ENCODE assay signal across 14 cellular contexts in the genomic region with DNA sequence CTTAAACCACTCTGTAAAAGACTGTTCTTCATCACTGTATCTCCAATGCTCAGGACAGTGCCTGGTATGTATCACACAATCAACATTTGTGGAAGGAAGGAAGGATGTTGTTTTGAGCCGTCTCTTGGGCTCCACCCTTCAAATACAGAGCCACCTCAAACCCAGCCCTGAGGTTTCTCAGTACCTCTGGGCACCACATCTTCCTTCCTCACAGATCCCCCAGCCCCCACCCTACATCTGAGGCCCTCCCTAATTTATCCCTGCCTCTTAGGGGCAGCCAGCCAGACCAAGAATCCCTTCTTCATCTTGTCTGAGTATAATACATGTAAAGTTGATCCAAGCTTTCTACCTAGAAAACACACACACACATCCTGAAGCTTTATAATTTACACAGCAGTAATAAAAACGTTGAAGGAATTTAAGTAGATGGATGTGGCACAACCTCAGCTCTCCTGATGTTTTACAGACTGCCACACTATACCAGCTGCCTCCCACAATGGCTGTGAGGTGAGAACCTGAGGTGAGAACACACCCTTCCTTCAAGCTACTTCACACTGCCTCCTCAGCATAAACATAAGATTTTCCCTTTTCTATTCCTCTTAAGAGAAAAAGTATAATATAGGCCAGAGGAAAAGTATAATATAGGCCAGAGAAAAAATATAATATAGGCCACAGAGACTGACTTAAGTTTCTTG. TPM values are rescaled to one million over a fixed set of nuclear protein-coding genes. Genes with fewer than 3 reads are reported as not detected.
DNase-seq lines count a peak whose midpoint lies in the region; ATAC-seq and TF ChIP-seq lines count a peak whose summit lies in the region.
"Had no signal": no experiment of that assay in that cellular context is flagged by ENCODE, and none has a peak within 500 bp of the region (broad histone marks: within the 10 kb centered on the region; RNA-seq: fewer than 3 reads in every experiment).

No MANE protein-coding gene starts in this region.

- peak; percentile 76 for ATAC-seq in activated CD4-positive, alpha-beta T cell treated with anti-CD3 and anti-CD28 coated beads for 36 hours
- ATAC-seq in HG02885 (IDR thresholded peaks at IDR 0.05; ENCODE audit: poor library complexity, unreplicated experiment), result peak; percentile 27
- ATAC-seq in gastroesophageal sphincter, result no peak
- ATAC-seq: esophagus mucosa had no signal

- CTCF ChIA-PET in activated CD4-positive, alpha-beta T cell treated with anti-CD3 and anti-CD28 coated beads for 36 hours (lab: Charles Lee), result interaction anchor here (1.2 kb wide), 1 partner anchor 11 kb away, joined by 4 read pairs; no protein-coding TSS in a partner anchor

- no peaks in the 10 kb centered on the region for H3K4me1 ChIP-seq in hepatocyte (ENCODE audit: insufficient read depth)
- peaks cover 0 to 21% (median 0%) of the 10 kb centered on the region in 3 donors for H3K4me1 ChIP-seq in gastroesophageal sphincter

- H3K9me3 Mint-ChIP-seq in activated CD4-positive, alpha-beta T cell treated with anti-CD3 and anti-CD28 coated beads for 36 hours (ENCODE audit: low read depth), result peaks cover 6% of the 10 kb centered on the region
- H3K9me3 Mint-ChIP-seq in activated T-helper 2 cell treated with anti-CD3 and anti-CD28 coated beads, Interferon-gamma antibody, Interleukin-2, Interleukin-4, amounts not matched to agents 10 μg/mL and 5 μg/mL and 100 μg/mL, durations not matched to agents 14 hours and 24 hours and 36 hours, result peaks cover 8% of the 10 kb centered on the region
- peaks cover 2% of the 10 kb centered on the region for H3K9me3 Mint-ChIP-seq in neural crest cell

- WGBS in hepatocyte (ENCODE audit: low lambda C conversion rate, missing lambda C conversion rate), result 26% methylated on average over 2 of the region's 2 CpGs
- 29 to 47% methylated on average over 2 of the region's 2 CpGs for WGBS in gastroesophageal sphincter (ENCODE audit: low coverage in 1 of 2), 2 donors

- H3K27me3 ChIP-seq in hepatocyte (no peaks in the 10 kb centered on the region), gastroesophageal sphincter (no peaks in the 10 kb centered on the region)
- H3K27me3 ChIP-seq: ascending aorta had no signal

- TF ChIP-seq CTCF in neural crest cell (conservative IDR thresholded peaks at IDR 0.05) (no peak), hepatocyte (IDR thresholded peaks at IDR 0.05; ENCODE audit: poor library complexity) (no peak), gastroesophageal sphincter (IDR thresholded peaks at IDR 0.05) (no peak)

- POLR2A ChIA-PET in activated CD4-positive, alpha-beta T cell treated with anti-CD3 and anti-CD28 coated beads for 36 hours (lab: Charles Lee), result no interaction called here

- H3K36me3 ChIP-seq in hepatocyte (replicated peaks; ENCODE audit: insufficient read depth, low read depth) (no peaks in the 10 kb centered on the region), gastroesophageal sphincter (no peaks in the 10 kb centered on the region)
- H3K36me3 ChIP-seq: ascending aorta had no signal

- intact Hi-C loops in activated CD4-positive, alpha-beta T cell treated with anti-CD3 and anti-CD28 coated beads for 36 hours (cut with DNase I, micrococcal nuclease), result no loop called here
- intact Hi-C loops in activated T-helper 2 cell treated with anti-CD3 and anti-CD28 coated beads, Interferon-gamma antibody, Interleukin-2, Interleukin-4, amounts not matched to agents 10 μg/mL and 5 μg/mL and 100 μg/mL, durations not matched to agents 14 hours and 24 hours and 36 hours (cut with micrococcal nuclease), result loop anchor here (2.0 kb wide), 2 partner anchors 18 to 26 kb away; no protein-coding TSS in a partner anchor

- no peak for TF ChIP-seq POLR2A in gastroesophageal sphincter (IDR thresholded peaks at IDR 0.05)

- H3K27me3 Mint-ChIP-seq in activated CD4-positive, alpha-beta T cell treated with anti-CD3 and anti-CD28 coated beads for 36 hours, result no peaks in the 10 kb centered on the region
- H3K27me3 Mint-ChIP-seq in activated T-helper 2 cell treated with anti-CD3 and anti-CD28 coated beads, Interferon-gamma antibody, Interleukin-2, Interleukin-4, amounts not matched to agents 10 μg/mL and 5 μg/mL and 100 μg/mL, durations not matched to agents 14 hours and 24 hours and 36 hours (ENCODE audit: low read depth), result peaks cover 4% of the 10 kb centered on the region
- no peaks in the 10 kb centered on the region for H3K27me3 Mint-ChIP-seq in neural crest cell (ENCODE audit: low read depth)

- TF ChIP-seq EP300 in gastroesophageal sphincter (IDR thresholded peaks at IDR 0.05), result no peak

- no peaks in the 10 kb centered on the region for H3K79me2 ChIP-seq in hepatocyte

- H3K4me3 Mint-ChIP-seq in activated CD4-positive, alpha-beta T cell treated with anti-CD3 and anti-CD28 coated beads for 36 hours, result no peak overlapping the region
- peak overlapping the region; percentile 43 for H3K4me3 Mint-ChIP-seq in activated T-helper 2 cell treated with anti-CD3 and anti-CD28 coated beads, Interferon-gamma antibody, Interleukin-2, Interleukin-4, amounts not matched to agents 10 μg/mL and 5 μg/mL and 100 μg/mL, durations not matched to agents 14 hours and 24 hours and 36 hours (ENCODE audit: low read depth)
- H3K4me3 Mint-ChIP-seq in neural crest cell, result no peak overlapping the region

- H4K20me1 ChIP-seq in hepatocyte (ENCODE audit: insufficient read depth, poor library complexity, severe bottlenecking), result no peaks in the 10 kb centered on the region

- no peak overlapping the region for H2AFZ ChIP-seq in hepatocyte

- no peaks in the 10 kb centered on the region for H3K9me2 ChIP-seq in hepatocyte (replicated peaks; ENCODE audit: insufficient read depth)

- H3K4me1 Mint-ChIP-seq in activated CD4-positive, alpha-beta T cell treated with anti-CD3 and anti-CD28 coated beads for 36 hours, result peaks cover 63% of the 10 kb centered on the region
- H3K4me1 Mint-ChIP-seq in activated T-helper 2 cell treated with anti-CD3 and anti-CD28 coated beads, Interferon-gamma antibody, Interleukin-2, Interleukin-4, amounts not matched to agents 10 μg/mL and 5 μg/mL and 100 μg/mL, durations not matched to agents 14 hours and 24 hours and 36 hours (ENCODE audit: low read depth), result peaks cover 75% of the 10 kb centered on the region
- peaks cover 40% of the 10 kb centered on the region for H3K4me1 Mint-ChIP-seq in neural crest cell

- no peak overlapping the region for H3K4me2 ChIP-seq in hepatocyte

- H3K27ac Mint-ChIP-seq in activated CD4-positive, alpha-beta T cell treated with anti-CD3 and anti-CD28 coated beads for 36 hours, result peak overlapping the region; percentile 66
- H3K27ac Mint-ChIP-seq in activated T-helper 2 cell treated with anti-CD3 and anti-CD28 coated beads, Interferon-gamma antibody, Interleukin-2, Interleukin-4, amounts not matched to agents 10 μg/mL and 5 μg/mL and 100 μg/mL, durations not matched to agents 14 hours and 24 hours and 36 hours, result peak overlapping the region; percentile 80
- H3K27ac Mint-ChIP-seq in neural crest cell (ENCODE audit: unreplicated experiment), result peak overlapping the region; percentile 28

- no peak overlapping the region for H3K27ac ChIP-seq in hepatocyte
- H3K27ac ChIP-seq in gastroesophageal sphincter, result no peak overlapping the region
- H3K27ac ChIP-seq: ascending aorta had no signal

- DNase-seq in activated CD4-positive, alpha-beta T cell treated with anti-CD3 and anti-CD28 coated beads for 36 hours, result peak; percentile 28
- DNase-seq in activated CD4-positive, alpha-beta T cell treated with anti-CD3 and anti-CD28 coated beads for 48 hours, result no peak
- peak; percentile 38 for DNase-seq in activated T-helper 2 cell treated with anti-CD3 and anti-CD28 coated beads, Interferon-gamma antibody, Interleukin-2, Interleukin-4, amounts not matched to agents 10 μg/mL and 5 μg/mL and 100 μg/mL, durations not matched to agents 14 hours and 24 hours and 36 hours (ENCODE audit: low spot score)
- DNase-seq in neural crest cell (ENCODE audit: low read depth, low spot score), result no peak
- DNase-seq in hepatocyte (ENCODE audit: low spot score), result no peak
- DNase-seq in NCI-H526 (lab: John Stamatoyannopoulos, UW), result no peak
- DNase-seq: hippocampal formation, NCI-H2081, NCI-H69, trophoblast cell had no signal

- H3K36me3 Mint-ChIP-seq in activated CD4-positive, alpha-beta T cell treated with anti-CD3 and anti-CD28 coated beads for 36 hours (ENCODE audit: low read depth), result no peaks in the 10 kb centered on the region
- peaks cover 14% of the 10 kb centered on the region for H3K36me3 Mint-ChIP-seq in activated T-helper 2 cell treated with anti-CD3 and anti-CD28 coated beads, Interferon-gamma antibody, Interleukin-2, Interleukin-4, amounts not matched to agents 10 μg/mL and 5 μg/mL and 100 μg/mL, durations not matched to agents 14 hours and 24 hours and 36 hours (ENCODE audit: low read depth)
- H3K36me3 Mint-ChIP-seq in neural crest cell (ENCODE audit: low read depth), result no peaks in the 10 kb centered on the region

- H3K9me3 ChIP-seq in hepatocyte (ENCODE audit: low read depth), result no peaks in the 10 kb centered on the region
- H3K9me3 ChIP-seq in gastroesophageal sphincter, result no peaks in the 10 kb centered on the region
- H3K9me3 ChIP-seq: ascending aorta had no signal

- H3K4me3 ChIP-seq in hepatocyte (no peak overlapping the region), gastroesophageal sphincter (no peak overlapping the region)
- H3K4me3 ChIP-seq: ascending aorta had no signal

RNA-seq across cellular contexts. Expression of gene CDC7, which starts 48.5 kb away (rescaled TPM):
- 10 to 100 TPM; 31.1 to 32.0 TPM for total RNA-seq in activated CD4-positive, alpha-beta T cell treated with anti-CD3 and anti-CD28 coated beads for 36 hours
- 27.4 and 28.8 TPM in 2 replicates for total RNA-seq in activated T-helper 2 cell treated with anti-CD3 and anti-CD28 coated beads, Interferon-gamma antibody, Interleukin-2, Interleukin-4, amounts not matched to agents 10 μg/mL and 5 μg/mL and 100 μg/mL, durations not matched to agents 14 hours and 24 hours and 36 hours
- 62.8 and 64.8 TPM in 2 replicates for total RNA-seq in neural crest cell
- 5.9 and 8.0 TPM in 2 replicates for total RNA-seq in hepatocyte
- polyA plus RNA-seq in hepatocyte, result 3.9 and 7.3 TPM in 2 replicates
- 1 to 10 TPM in 3 of 4 donors, under 1 TPM in 1; 0.31 to 3.2 (median 1.4) TPM for total RNA-seq in gastroesophageal sphincter

Comparison
In these comparisons a context has a peak if more than half of its experiments do, and no peak if none do; other contexts are left out.
1. DNase-seq: peak in activated CD4-positive, alpha-beta T cell treated with anti-CD3 and anti-CD28 coated beads for 36 hours (single experiment) and activated T-helper 2 cell treated with anti-CD3 and anti-CD28 coated beads, Interferon-gamma antibody, Interleukin-2, Interleukin-4, amounts not matched to agents 10 μg/mL and 5 μg/mL and 100 μg/mL, durations not matched to agents 14 hours and 24 hours and 36 hours (single experiment); none in activated CD4-positive, alpha-beta T cell treated with anti-CD3 and anti-CD28 coated beads for 48 hours (single experiment), neural crest cell (single experiment), hepatocyte (single experiment) and NCI-H526 (0 of 2).
2. H3K27ac Mint-ChIP-seq: peak in every context shown above with its lines; median percentile 80 in activated T-helper 2 cell treated with anti-CD3 and anti-CD28 coated beads, Interferon-gamma antibody, Interleukin-2, Interleukin-4, amounts not matched to agents 10 μg/mL and 5 μg/mL and 100 μg/mL, durations not matched to agents 14 hours and 24 hours and 36 hours; 66 in activated CD4-positive, alpha-beta T cell treated with anti-CD3 and anti-CD28 coated beads for 36 hours; 28 in neural crest cell.